In the genomic region with DNA sequence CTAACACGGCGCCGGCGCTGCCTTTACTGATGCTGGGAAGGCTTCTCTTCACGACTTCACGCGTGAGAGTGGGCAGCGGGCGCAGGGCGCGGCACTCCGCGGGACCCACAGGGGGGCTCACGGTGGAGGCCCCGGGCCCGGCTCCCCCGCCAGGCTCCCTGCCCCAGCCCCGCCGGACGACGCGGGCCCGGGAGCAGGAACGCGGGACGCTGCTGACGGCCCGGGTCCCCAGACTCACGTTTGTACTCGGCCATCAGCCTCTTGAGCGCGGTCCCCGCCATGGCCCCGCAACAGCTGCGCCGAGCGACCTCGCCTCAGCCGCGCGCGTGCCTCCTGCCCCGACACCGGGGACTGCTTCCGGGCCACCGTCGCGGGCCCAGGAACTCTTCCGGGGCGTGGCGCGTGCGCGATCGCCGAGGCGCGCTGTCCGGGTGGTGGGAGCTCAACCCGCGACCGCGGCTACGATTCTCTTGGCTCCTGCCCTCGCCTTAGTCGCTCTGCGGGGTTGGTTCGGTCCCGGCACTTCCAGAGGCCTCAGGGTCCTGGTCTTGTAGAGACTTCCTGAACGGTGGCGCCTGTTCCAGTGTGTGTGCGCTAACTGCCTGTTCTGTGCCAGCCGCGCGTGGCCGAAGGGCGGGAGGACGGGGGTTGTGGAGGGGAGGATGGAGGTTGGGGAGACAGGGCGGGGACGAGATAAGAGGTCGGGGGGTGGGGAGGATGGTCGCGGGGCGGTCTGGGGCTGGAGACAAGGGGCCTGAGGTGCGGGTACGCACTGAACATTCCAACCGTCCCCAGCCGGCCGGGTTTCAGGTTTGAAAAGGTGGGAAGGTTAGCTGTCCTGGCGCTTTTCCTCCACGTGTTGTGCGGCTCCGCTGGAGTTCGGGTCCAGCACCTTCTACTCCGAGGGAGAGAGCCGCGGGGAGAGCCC, we compare ENCODE assay signal across 8 cellular contexts. TPM values are rescaled to one million over a fixed set of nuclear protein-coding genes. Genes with fewer than 3 reads are reported as not detected.
A peak's percentile ranks its signal among the peaks of the same experiment; 100 is the strongest.
DNase-seq lines count a peak whose midpoint lies in the region; ATAC-seq and TF ChIP-seq lines count a peak whose summit lies in the region.

UBE2G2 (minus strand) TSS at position 353 of the 928 bp plus-strand sequence; CDS start at position 281, 72 bp downstream.

- peaks cover 41 to 81% of the 10 kb centered on the region in 2 experiments for H3K79me1 ChIP-seq in IMR-90 (ENCODE audit: low read depth in 1 of 2, low read length in 2 of 2)

- dilution Hi-C loops in IMR-90 (cut with HindIII; ENCODE audit: low sequenced_read_pairs, unreplicated experiment) = no loop called here

- no peak for TF ChIP-seq CTCF in IMR-90 (conservative IDR thresholded peaks at IDR 0.05; ENCODE audit: low read depth, low read length)
- no peak; the same call in 1 of the 2 replicates for TF ChIP-seq CTCF in PC-9 (conservative IDR thresholded peaks at IDR 0.05)

- peaks cover 13% of the 10 kb centered on the region; the same call in 1 of the 2 replicates for H3F3A ChIP-seq in PC-9 (ENCODE audit: insufficient read depth, low read depth)

- H3K14ac ChIP-seq in IMR-90 (replicated peaks; ENCODE audit: low read depth, low read length) = peak within 1 kb of the TSS; percentile 96

- H3K4me1 Mint-ChIP-seq in activated T-cell treated with anti-CD3 and anti-CD28 coated beads, Interleukin-2, amount 50 U/mL, for 24 hours (ENCODE audit: low read depth) = peaks cover 64% of the 10 kb centered on the region

- H3K9me1 ChIP-seq in IMR-90 (ENCODE audit: insufficient read depth, low read length) = peaks cover 5% of the 10 kb centered on the region; the same call in 1 of the 2 replicates

- H3K9me3 Mint-ChIP-seq in activated T-cell treated with anti-CD3 and anti-CD28 coated beads, Interleukin-2, amount 50 U/mL, for 24 hours = no peaks in the 10 kb centered on the region

- ATAC-seq in GM21390 (IDR thresholded peaks at IDR 0.05; ENCODE audit: unreplicated experiment) = peak; percentile 81
- ATAC-seq in IMR-90 (ENCODE audit: low read depth) = peak; percentile 91

- H3K23ac ChIP-seq in IMR-90 (ENCODE audit: low read depth, low read length) = peak within 1 kb of the TSS; percentile 100

- no peak within 1 kb of the TSS; the same call in 2 of the 3 replicates for H2BK15ac ChIP-seq in IMR-90 (ENCODE audit: low read depth, low read length)

- POLR2A ChIA-PET in IMR-90 (lab: Charles Lee; ENCODE audit: unreplicated experiment) (no interaction called here), PC-9 (lab: Charles Lee; ENCODE audit: unreplicated experiment) (interaction anchor here (0.7 to 0.8 kb wide), 3 partner anchors 84 to 1265 kb away, joined by 4 to 12 read pairs (median 9); no protein-coding TSS in a partner anchor)

- peak within 1 kb of the TSS; percentile 95 for H4K91ac ChIP-seq in IMR-90 (ENCODE audit: insufficient read depth, low read depth, low read length)

- peak within 1 kb of the TSS; percentile 96 for H3K4ac ChIP-seq in IMR-90 (ENCODE audit: low read depth, low read length)

- H4K20me1 ChIP-seq in IMR-90 (ENCODE audit: insufficient read depth, low read length) (peaks cover 38% of the 10 kb centered on the region), PC-9 (ENCODE audit: insufficient read depth) (peaks cover 22% of the 10 kb centered on the region)

- H3K56ac ChIP-seq in IMR-90 (ENCODE audit: extremely low read depth, insufficient read depth, low read length) = peak within 1 kb of the TSS; percentile 75

- H2BK20ac ChIP-seq in IMR-90 (ENCODE audit: low read depth, low read length) = no peak within 1 kb of the TSS

- intact Hi-C loops in IMR-90 (cut with micrococcal nuclease) = loop anchor here (2.0 to 10.0 kb wide), 3 partner anchors 71 to 333 kb away; partner anchors contain the start of gene PTTG1IP
- intact Hi-C loops in PC-9 (cut with micrococcal nuclease; ENCODE audit: unreplicated experiment) = loop anchor here (2.0 to 5.0 kb wide), 3 partner anchors 73 to 326 kb away; no protein-coding TSS in a partner anchor

- DNase-seq in COR-L47 (lab: John Stamatoyannopoulos, UW) (peak; percentile 72), IMR-90 (peak; percentile 65), PC-9 (peak; percentile 47 to 77), erythroblast (lab: John Stamatoyannopoulos, UW) (peak; percentile 87 to 92)
- DNase-seq in activated T-cell treated with anti-CD3 and anti-CD28 coated beads, Interleukin-2, amount 50 U/mL, for 24 hours = peak; percentile 94
- DNase-seq in stimulated activated CD8-positive, alpha-beta memory T cell treated with anti-CD3 and anti-CD28 coated beads, Interleukin-7, amount 100 ng/mL, for 1 hour (ENCODE audit: low read depth in 2 of 2) = peak; percentile 70 to 71

- H3K79me2 ChIP-seq in PC-9 (ENCODE audit: low read depth) = peaks cover 53% of the 10 kb centered on the region

- H2AFZ ChIP-seq in IMR-90 (replicated peaks; ENCODE audit: low read length, poor library complexity) (peak within 1 kb of the TSS; percentile 99), PC-9 (peak within 1 kb of the TSS; percentile 93)

- H3K4me1 ChIP-seq in IMR-90 (ENCODE audit: control insufficient read depth, insufficient read depth, low read length) (peaks cover 2% of the 10 kb centered on the region; the same call in 1 of the 2 replicates), PC-9 (replicated peaks; ENCODE audit: insufficient read depth) (peaks cover 11% of the 10 kb centered on the region), muscle layer of colon (ENCODE audit: insufficient read depth, low read length) (peaks cover 20% of the 10 kb centered on the region)

- CTCF ChIA-PET in IMR-90 (lab: Yijun Ruan, JAX) (interaction anchor here (0.7 to 0.9 kb wide), 2 partner anchors 8 to 71 kb away, joined by 3 to 4 read pairs; partner anchors contain the start of gene PTTG1IP), PC-9 (lab: Charles Lee) (interaction anchor here (1.1 to 1.2 kb wide), 3 partner anchors 126 to 130 kb away, joined by 3 to 14 read pairs (median 3); no protein-coding TSS in a partner anchor)

- BruUV-seq in IMR-90 (replicated peaks; lab: Mats Ljungman, UMichigan) (no TSS peak), PC-9 (replicated peaks; lab: Mats Ljungman, UMichigan) (no TSS peak)

- no peaks in the 10 kb centered on the region for H3K27me3 Mint-ChIP-seq in activated T-cell treated with anti-CD3 and anti-CD28 coated beads, Interleukin-2, amount 50 U/mL, for 24 hours

- peak within 1 kb of the TSS; percentile 99 for H3K4me3 Mint-ChIP-seq in activated T-cell treated with anti-CD3 and anti-CD28 coated beads, Interleukin-2, amount 50 U/mL, for 24 hours

- no peak for TF ChIP-seq RAD21 in IMR-90 (IDR thresholded peaks at IDR 0.05; ENCODE audit: low read length)

- 0% methylated on average over 61 of the region's 97 CpGs; no CpG with 5 or more reads in 1 of the 2 experiments for WGBS in IMR-90 (ENCODE audit: extremely low coverage in 2 of 2, insufficient read length in 1 of 2), 2 experiments

- H3K27me3 ChIP-seq in IMR-90 (ENCODE audit: control insufficient read depth, insufficient read depth, low read length) (no peaks in the 10 kb centered on the region), PC-9 (ENCODE audit: insufficient read depth, low read depth) (no peaks in the 10 kb centered on the region), muscle layer of colon (ENCODE audit: control insufficient read depth in 1 of 2, insufficient read depth in 2 of 2, low read length in 2 of 2) (no peaks in the 10 kb centered on the region)

- H3K36me3 Mint-ChIP-seq in activated T-cell treated with anti-CD3 and anti-CD28 coated beads, Interleukin-2, amount 50 U/mL, for 24 hours (ENCODE audit: low read depth) = peaks cover 91% of the 10 kb centered on the region

- peak within 1 kb of the TSS; percentile 75; the same call in 1 of the 2 replicates for H3K18ac ChIP-seq in IMR-90 (ENCODE audit: low read depth, low read length)

- H3K4me3 ChIP-seq in IMR-90 (ENCODE audit: insufficient read depth, low read depth, low read length) (peak within 1 kb of the TSS; percentile 100), PC-9 (peak within 1 kb of the TSS; percentile 88), muscle layer of colon (ENCODE audit: low read depth in 1 of 2, low read length in 2 of 2) (peak within 1 kb of the TSS; percentile 90 to 92)

- H3K9ac ChIP-seq in IMR-90 (ENCODE audit: low read depth, low read length) (peak within 1 kb of the TSS; percentile 96), muscle layer of colon (ENCODE audit: low read length) (peak within 1 kb of the TSS; percentile 43)

- H2BK5ac ChIP-seq in IMR-90 (ENCODE audit: low read depth, low read length, poor library complexity, severe bottlenecking) = peak within 1 kb of the TSS; percentile 88

- peak within 1 kb of the TSS; percentile 95 to 97 for H4K8ac ChIP-seq in IMR-90 (ENCODE audit: low read depth in 2 of 2, low read length in 2 of 2)

- peak within 1 kb of the TSS; percentile 92 for H2AK5ac ChIP-seq in IMR-90 (ENCODE audit: low read depth, low read length)

- H3K27ac ChIP-seq in IMR-90 (ENCODE audit: insufficient read depth, low read length) (peak within 1 kb of the TSS; percentile 98), PC-9 (no peak within 1 kb of the TSS), muscle layer of colon (ENCODE audit: low read depth, low read length) (peak within 1 kb of the TSS; percentile 81)

- H3K4me2 ChIP-seq in IMR-90 (ENCODE audit: low read depth, low read length) = peak within 1 kb of the TSS; percentile 88
- H3K4me2 ChIP-seq in PC-9 = peak within 1 kb of the TSS; percentile 96

- H2AK9ac ChIP-seq in IMR-90 (replicated peaks; ENCODE audit: low read depth, low read length, poor library complexity) = peak within 1 kb of the TSS; percentile 92

- H3K9me3 ChIP-seq in IMR-90 (ENCODE audit: control insufficient read depth, insufficient read depth, low read length) (no peaks in the 10 kb centered on the region), PC-9 (ENCODE audit: insufficient read depth, low read depth) (no peaks in the 10 kb centered on the region), muscle layer of colon (ENCODE audit: low read length) (no peaks in the 10 kb centered on the region)

- TF ChIP-seq POLR2A in IMR-90 (IDR thresholded peaks at IDR 0.05; ENCODE audit: low read depth, low read length) (peak; percentile 39; the same call in 1 of the 2 replicates), erythroblast (IDR thresholded peaks at IDR 0.05; ENCODE audit: low read length) (peak; percentile 83)

- H3K9me2 ChIP-seq in PC-9 (ENCODE audit: insufficient read depth) = no peaks in the 10 kb centered on the region

- in situ Hi-C loops in IMR-90 (cut with MboI; ENCODE audit: low sequenced_read_pairs) = loop anchor here (25.0 kb wide), 1 partner anchor 311 kb away; no protein-coding TSS in a partner anchor

- peaks cover 21% of the 10 kb centered on the region for H3K36me3 ChIP-seq in IMR-90 (ENCODE audit: control insufficient read depth, insufficient read depth, low read length)
- peaks cover 11% of the 10 kb centered on the region; the same call in 1 of the 2 replicates for H3K36me3 ChIP-seq in PC-9 (ENCODE audit: low read depth)
- peaks cover 28% of the 10 kb centered on the region for H3K36me3 ChIP-seq in muscle layer of colon (ENCODE audit: insufficient read depth, low read length)

- H3K27ac Mint-ChIP-seq in activated T-cell treated with anti-CD3 and anti-CD28 coated beads, Interleukin-2, amount 50 U/mL, for 24 hours = peak within 1 kb of the TSS; percentile 97

- peak within 1 kb of the TSS; percentile 96 for H4K5ac ChIP-seq in IMR-90 (ENCODE audit: low read depth, low read length)

- peak within 1 kb of the TSS; percentile 74; the same call in 1 of the 2 replicates for H2BK120ac ChIP-seq in IMR-90 (ENCODE audit: low read depth, low read length)

RNA-seq across cellular contexts. Expression of gene UBE2G2, which starts in this region (rescaled TPM):
- total RNA-seq in IMR-90 (2012; rRNA removed) (65.4 and 75.8 TPM in 2 replicates), PC-9 (2021) (51.9 and 52.7 TPM in 2 replicates)
- polyA plus RNA-seq in IMR-90 (2012; rRNA removed) = 81.9 and 91.7 TPM in 2 replicates
- polyA plus RNA-seq in IMR-90 (2012; cell fraction: cytosol; rRNA removed) = 51.8 and 81.4 TPM in 2 replicates
- 112 and 205 TPM in 2 replicates for polyA plus RNA-seq in IMR-90 (2012; cell fraction: nucleus; rRNA removed; ENCODE audit: low replicate concordance)
